ENCODE assay signal across 2 cellular contexts in genomic region chr12:111942557-111942956, GRCh38.
TF ChIP-seq lines count a peak whose summit lies in the region.

No MANE protein-coding gene starts in this region.

TF ChIP-seq in GM23338, 12 proteins besides CTCF, POLR2A, EP300 and RAD21:
- TF ChIP-seq ZNF462 (CRISPR knock-in tag; IDR thresholded peaks at IDR 0.05) (no peak), POLR2AphosphoS5 (IDR thresholded peaks at IDR 0.05; ENCODE audit: low read depth) (no peak), ZNF331 (CRISPR knock-in tag; IDR thresholded peaks at IDR 0.05; ENCODE audit: low read depth) (no peak), ZNF114 (CRISPR knock-in tag; IDR thresholded peaks at IDR 0.05) (no peak), REST (IDR thresholded peaks at IDR 0.05; ENCODE audit: unreplicated experiment) (no peak), CREB1 (CRISPR knock-in tag; IDR thresholded peaks at IDR 0.05; ENCODE audit: low read depth) (no peak), ETS1 (IDR thresholded peaks at IDR 0.05) (no peak), EZH2phosphoT487 (IDR thresholded peaks at IDR 0.05; ENCODE audit: unreplicated experiment) (no peak), STAT1 (IDR thresholded peaks at IDR 0.05; ENCODE audit: unreplicated experiment) (no peak), NANOG (IDR thresholded peaks at IDR 0.05; ENCODE audit: borderline replicate concordance) (no peak), EZH2 (IDR thresholded peaks at IDR 0.05; ENCODE audit: low read depth, unreplicated experiment) (no peak), JUNB (IDR thresholded peaks at IDR 0.05; ENCODE audit: unreplicated experiment) (no peak)

TF ChIP-seq in WTC11, 78 proteins besides CTCF, POLR2A, EP300 and RAD21 (continued from another document):
- TF ChIP-seq PRDM15 (CRISPR knock-in tag; IDR thresholded peaks at IDR 0.05) (no peak), FOXP4 (CRISPR knock-in tag; IDR thresholded peaks at IDR 0.05) (no peak), SP1 (CRISPR knock-in tag; conservative IDR thresholded peaks at IDR 0.05) (no peak), AFF4 (CRISPR knock-in tag; IDR thresholded peaks at IDR 0.05; ENCODE audit: borderline replicate concordance) (no peak), FOXK1 (CRISPR knock-in tag; IDR thresholded peaks at IDR 0.05) (no peak)
